ENCODE assay signal across 8 cellular contexts in genomic region chrX:100410901-100411801, GRCh38. TPM values are rescaled to one million over a fixed set of nuclear protein-coding genes. Genes with fewer than 3 reads are reported as not detected.
DNase-seq lines count a peak whose midpoint lies in the region; ATAC-seq, FAIRE-seq and TF ChIP-seq lines count a peak whose summit lies in the region.

No MANE protein-coding gene starts in this region.

- H3K27me3 ChIP-seq in ascending aorta, result no peaks in the 10 kb centered on the region

- H3K36me3 Mint-ChIP-seq in activated CD4-positive, alpha-beta T cell treated with anti-CD3 and anti-CD28 coated beads, Interleukin-2, amount 10 ng/mL, durations not matched to agents 24 days and 14 days (ENCODE audit: low read depth), result peaks cover 4% of the 10 kb centered on the region
- H3K36me3 Mint-ChIP-seq in stimulated activated naive B cell treated with anti-CD40 and anti-IgM and Interleukin-4, amounts not matched to agents 10 μg/mL and 1 μg/mL and 100 μg/mL, for 72 hours, result peaks cover 0 to 9% of the 10 kb centered on the region in 2 donors

- H3K9ac ChIP-seq in kidney (ENCODE audit: low read length in 2 of 2), result no peak overlapping the region

- H3K9me3 ChIP-seq in ascending aorta, result no peaks in the 10 kb centered on the region
- H3K9me3 ChIP-seq in kidney (ENCODE audit: control insufficient read depth in 1 of 2, low read length in 2 of 2), result no peaks in the 10 kb centered on the region

- H3K27ac ChIP-seq in ascending aorta, result no peak overlapping the region
- no peak overlapping the region for H3K27ac ChIP-seq in kidney (ENCODE audit: low read depth in 2 of 2, low read length in 2 of 2)

- peak overlapping the region; percentile 14 to 61 for H3K4me3 ChIP-seq in ascending aorta
- H3K4me3 ChIP-seq in kidney (ENCODE audit: low read length in 2 of 2), result no peak overlapping the region

- H3K4me1 ChIP-seq in ascending aorta, result peaks cover 0 to 3% of the 10 kb centered on the region in 2 donors
- peaks cover 0 to 7% of the 10 kb centered on the region in 2 donors for H3K4me1 ChIP-seq in kidney (ENCODE audit: control insufficient read depth in 1 of 2, insufficient read depth in 1 of 2, low read depth in 1 of 2, low read length in 2 of 2)

- H3K4me1 Mint-ChIP-seq in activated CD4-positive, alpha-beta T cell treated with anti-CD3 and anti-CD28 coated beads, Interleukin-2, amount 10 ng/mL, durations not matched to agents 24 days and 14 days, result peaks cover 2% of the 10 kb centered on the region
- H3K4me1 Mint-ChIP-seq in stimulated activated naive B cell treated with anti-CD40 and anti-IgM and Interleukin-4, amounts not matched to agents 10 μg/mL and 1 μg/mL and 100 μg/mL, for 72 hours, result peaks cover 9 to 12% of the 10 kb centered on the region in 2 donors

- DNase-seq in activated CD4-positive, alpha-beta T cell treated with anti-CD3 and anti-CD28 coated beads, Interleukin-2, amount 10 ng/mL, durations not matched to agents 24 days and 14 days, result peak; percentile 41
- DNase-seq in activated CD4-positive, alpha-beta T cell treated with anti-CD3 and anti-CD28 coated beads, Interleukin-2, amount 50 U/mL, for 4 hours, result no peak
- DNase-seq in ascending aorta (ENCODE audit: low spot score in 2 of 2) (peak in 1 of 2 donors; percentile 61), kidney (peak; percentile 68), RPMI8226 (no peak)
- no peak for DNase-seq in stimulated activated naive B cell treated with anti-CD40 and anti-IgM and Interleukin-4, amounts not matched to agents 10 μg/mL and 1 μg/mL and 100 μg/mL, for 72 hours

- no peak for ATAC-seq in stimulated activated naive B cell treated with anti-CD40 and anti-IgM and Interleukin-4, amounts not matched to agents 10 μg/mL and 1 μg/mL and 100 μg/mL, for 72 hours (replicated peaks)
- ATAC-seq in HG03342 (IDR thresholded peaks at IDR 0.05; ENCODE audit: unreplicated experiment) (no peak), GM21528 (IDR thresholded peaks at IDR 0.05; ENCODE audit: low FRiP score, unreplicated experiment) (no peak)

- H3K4me3 Mint-ChIP-seq in activated CD4-positive, alpha-beta T cell treated with anti-CD3 and anti-CD28 coated beads, Interleukin-2, amount 10 ng/mL, durations not matched to agents 24 days and 14 days, result no peak overlapping the region
- H3K4me3 Mint-ChIP-seq in stimulated activated naive B cell treated with anti-CD40 and anti-IgM and Interleukin-4, amounts not matched to agents 10 μg/mL and 1 μg/mL and 100 μg/mL, for 72 hours, result peak overlapping the region; percentile 22 to 39

- FAIRE-seq in kidney (lab: Jason Lieb, UNC), result no peak

- intact Hi-C loops in activated CD4-positive, alpha-beta T cell treated with anti-CD3 and anti-CD28 coated beads, Interleukin-2, amount 10 ng/mL, durations not matched to agents 24 days and 14 days (cut with micrococcal nuclease), result no loop called here
- intact Hi-C loops in ascending aorta (cut with DNase I), result no loop called here
- intact Hi-C loops in kidney (cut with DNase I), result no loop called here

- H3K9me3 Mint-ChIP-seq in activated CD4-positive, alpha-beta T cell treated with anti-CD3 and anti-CD28 coated beads, Interleukin-2, amount 10 ng/mL, durations not matched to agents 24 days and 14 days, result no peaks in the 10 kb centered on the region
- peaks cover 3% of the 10 kb centered on the region in 2 donors for H3K9me3 Mint-ChIP-seq in stimulated activated naive B cell treated with anti-CD40 and anti-IgM and Interleukin-4, amounts not matched to agents 10 μg/mL and 1 μg/mL and 100 μg/mL, for 72 hours

- H3K27me3 Mint-ChIP-seq in activated CD4-positive, alpha-beta T cell treated with anti-CD3 and anti-CD28 coated beads, Interleukin-2, amount 10 ng/mL, durations not matched to agents 24 days and 14 days, result peaks cover 46% of the 10 kb centered on the region
- peaks cover 63 to 75% of the 10 kb centered on the region in 2 donors for H3K27me3 Mint-ChIP-seq in stimulated activated naive B cell treated with anti-CD40 and anti-IgM and Interleukin-4, amounts not matched to agents 10 μg/mL and 1 μg/mL and 100 μg/mL, for 72 hours

- no peak for TF ChIP-seq CTCF in ascending aorta (IDR thresholded peaks at IDR 0.05)
- TF ChIP-seq CTCF in kidney (IDR thresholded peaks at IDR 0.05; ENCODE audit: borderline replicate concordance, extremely low read depth, insufficient read depth), result no peak

- H3K36me3 ChIP-seq in ascending aorta, result no peaks in the 10 kb centered on the region
- no peaks in the 10 kb centered on the region for H3K36me3 ChIP-seq in kidney (ENCODE audit: control insufficient read depth in 1 of 2, insufficient read depth in 2 of 2, low read length in 2 of 2)

- H3K27ac Mint-ChIP-seq in activated CD4-positive, alpha-beta T cell treated with anti-CD3 and anti-CD28 coated beads, Interleukin-2, amount 10 ng/mL, durations not matched to agents 24 days and 14 days, result no peak overlapping the region
- no peak overlapping the region for H3K27ac Mint-ChIP-seq in stimulated activated naive B cell treated with anti-CD40 and anti-IgM and Interleukin-4, amounts not matched to agents 10 μg/mL and 1 μg/mL and 100 μg/mL, for 72 hours

RNA-seq across cellular contexts. Expression of gene PCDH19, which starts 1.1 kb away (rescaled TPM):
- total RNA-seq in activated CD4-positive, alpha-beta T cell treated with anti-CD3 and anti-CD28 coated beads, Interleukin-2, amount 10 ng/mL, durations not matched to agents 24 days and 14 days, result not detected in 2 replicates
- total RNA-seq in ascending aorta (11.0 TPM), kidney (0.66 TPM)
- polyA plus RNA-seq in kidney (ENCODE audit: insufficient read depth, low read depth, low replicate concordance), result 0.75 TPM

Comparison
In these comparisons a context has a peak if more than half of its experiments do, and no peak if none do; other contexts are left out.
1. DNase-seq: peak in activated CD4-positive, alpha-beta T cell treated with anti-CD3 and anti-CD28 coated beads, Interleukin-2, amount 10 ng/mL, durations not matched to agents 24 days and 14 days (single experiment) and kidney (single experiment); none in activated CD4-positive, alpha-beta T cell treated with anti-CD3 and anti-CD28 coated beads, Interleukin-2, amount 50 U/mL, for 4 hours (0 of 2), stimulated activated naive B cell treated with anti-CD40 and anti-IgM and Interleukin-4, amounts not matched to agents 10 μg/mL and 1 μg/mL and 100 μg/mL, for 72 hours (single experiment) and RPMI8226 (single experiment).
2. H3K4me3 ChIP-seq: peak in ascending aorta (2 of 2); none in kidney (0 of 2).